In the genomic region with DNA sequence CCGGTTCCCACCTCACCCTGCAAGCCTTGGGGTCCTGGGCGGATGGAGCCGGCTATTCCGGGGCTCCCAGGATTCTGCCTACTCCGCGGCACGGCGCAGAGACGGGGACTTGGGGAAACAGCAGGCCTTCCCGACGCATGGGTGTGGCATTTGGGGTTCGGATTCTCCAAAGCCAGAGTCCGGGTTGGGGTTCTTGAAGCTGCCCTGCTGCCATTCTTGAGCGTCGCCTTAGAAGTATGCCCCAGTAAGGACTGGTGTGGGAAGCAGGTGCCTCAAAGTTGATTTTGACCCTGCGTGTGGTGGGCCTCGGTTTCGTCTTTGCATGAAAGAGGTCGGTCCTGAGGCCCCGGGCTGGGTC, we compare ENCODE assay signal across 8 cellular contexts. TPM values are rescaled to one million over a fixed set of nuclear protein-coding genes. Genes with fewer than 3 reads are reported as not detected.
DNase-seq lines count a peak whose midpoint lies in the region; ATAC-seq, FAIRE-seq and TF ChIP-seq lines count a peak whose summit lies in the region.

No MANE protein-coding gene starts in this region.

- no peaks in the 10 kb centered on the region for H3K9me3 Mint-ChIP-seq in activated CD8-positive, alpha-beta memory T cell treated with anti-CD3 and anti-CD28 coated beads, Interleukin-2, amount 10 ng/mL, durations not matched to agents 7 days and 5 days (ENCODE audit: low read depth)
- no peaks in the 10 kb centered on the region for H3K9me3 Mint-ChIP-seq in activated naive CD8-positive, alpha-beta T cell treated with anti-CD3 and anti-CD28 coated beads, Interleukin-2, amount 10 ng/mL, durations not matched to agents 7 days and 5 days

- in situ Hi-C loops in GM13976 (cut with MboI; ENCODE audit: low sequenced_read_pairs, unreplicated experiment) = no loop called here

- peaks cover 15 to 24% of the 10 kb centered on the region in 2 experiments for H3K36me3 ChIP-seq in keratinocyte (ENCODE audit: control insufficient read depth in 2 of 2, extremely low read depth in 1 of 2, insufficient read depth in 2 of 2, low read length in 2 of 2)

- peak; percentile 59 for DNase-seq in activated CD8-positive, alpha-beta memory T cell treated with anti-CD3 and anti-CD28 coated beads, Interleukin-2, amount 10 ng/mL, durations not matched to agents 7 days and 5 days
- no peak for DNase-seq in activated CD8-positive, alpha-beta memory T cell treated with anti-CD3 and anti-CD28 coated beads for 24 hours
- DNase-seq in activated naive CD8-positive, alpha-beta T cell treated with anti-CD3 and anti-CD28 coated beads, Interleukin-2, amount 10 ng/mL, durations not matched to agents 7 days and 5 days = peak; percentile 57
- DNase-seq in keratinocyte (ENCODE audit: low read depth, low spot score) = no peak
- no peak for DNase-seq in GM13976 (ENCODE audit: low spot score)
- no peak for DNase-seq in GDM1 (lab: John Stamatoyannopoulos, UW)
- no peak for DNase-seq in NCI-H748 (lab: John Stamatoyannopoulos, UW; ENCODE audit: unreplicated experiment)

- CTCF ChIA-PET in activated CD8-positive, alpha-beta memory T cell treated with anti-CD3 and anti-CD28 coated beads, Interleukin-2, amount 10 ng/mL, durations not matched to agents 7 days and 5 days (lab: Charles Lee) = interaction anchor here (0.7 to 5.1 kb wide), 6 partner anchors 10 to 325 kb away, joined by 3 to 57 read pairs (median 4); partner anchors contain the start of gene IBA57

- no peaks in the 10 kb centered on the region for H3K27me3 ChIP-seq in keratinocyte (ENCODE audit: control insufficient read depth, extremely low read depth, insufficient read depth, low read length)

- H3K4me3 ChIP-seq in keratinocyte (ENCODE audit: control insufficient read depth in 2 of 3, extremely low read depth in 1 of 3, insufficient read depth in 2 of 3, low read depth in 1 of 3, low read length in 3 of 3) = peak overlapping the region; percentile 84 to 96 (median 89)

- peak overlapping the region; percentile 82 for H3K27ac ChIP-seq in keratinocyte (ENCODE audit: control insufficient read depth, insufficient read depth, low read length)
- peak overlapping the region; percentile 88 for H3K27ac ChIP-seq in temporal lobe (ENCODE audit: low read depth, low read length)

- H3K9me1 ChIP-seq in keratinocyte (ENCODE audit: control insufficient read depth, extremely low read depth, insufficient read depth, low read length) = peaks cover 2% of the 10 kb centered on the region

- H3K27ac Mint-ChIP-seq in activated CD8-positive, alpha-beta memory T cell treated with anti-CD3 and anti-CD28 coated beads, Interleukin-2, amount 10 ng/mL, durations not matched to agents 7 days and 5 days = peak overlapping the region; percentile 99
- H3K27ac Mint-ChIP-seq in activated naive CD8-positive, alpha-beta T cell treated with anti-CD3 and anti-CD28 coated beads, Interleukin-2, amount 10 ng/mL, durations not matched to agents 7 days and 5 days = peak overlapping the region; percentile 98

- peak overlapping the region; percentile 86 for H3K9ac ChIP-seq in keratinocyte (ENCODE audit: control insufficient read depth, extremely low read depth, insufficient read depth, low read length)

- H3K4me2 ChIP-seq in keratinocyte (ENCODE audit: control insufficient read depth, extremely low read depth, insufficient read depth, low read depth, low read length) = peak overlapping the region; percentile 98

- TF ChIP-seq CTCF in keratinocyte (optimal IDR thresholded peaks at IDR 0.05 in 1 of 3, IDR thresholded peaks at IDR 0.05 in 1 of 3, conservative IDR thresholded peaks at IDR 0.05 in 1 of 3; ENCODE audit: extremely low read depth in 1 of 3, insufficient read depth in 2 of 3, low read length in 3 of 3) (no peak), GM13976 (IDR thresholded peaks at IDR 0.05; ENCODE audit: borderline replicate concordance, control extremely low read depth, extremely low read depth, insufficient read depth, missing control alignments) (no peak)

- ATAC-seq in activated CD8-positive, alpha-beta memory T cell treated with anti-CD3 and anti-CD28 coated beads, Interleukin-2, amount 10 ng/mL, durations not matched to agents 7 days and 5 days = no peak
- no peak for ATAC-seq in activated naive CD8-positive, alpha-beta T cell treated with anti-CD3 and anti-CD28 coated beads, Interleukin-2, amount 10 ng/mL, durations not matched to agents 7 days and 5 days (ENCODE audit: low read depth)

- H3K27me3 Mint-ChIP-seq in activated CD8-positive, alpha-beta memory T cell treated with anti-CD3 and anti-CD28 coated beads, Interleukin-2, amount 10 ng/mL, durations not matched to agents 7 days and 5 days = no peaks in the 10 kb centered on the region
- peaks cover 11% of the 10 kb centered on the region for H3K27me3 Mint-ChIP-seq in activated naive CD8-positive, alpha-beta T cell treated with anti-CD3 and anti-CD28 coated beads, Interleukin-2, amount 10 ng/mL, durations not matched to agents 7 days and 5 days

- H3K4me3 Mint-ChIP-seq in activated CD8-positive, alpha-beta memory T cell treated with anti-CD3 and anti-CD28 coated beads, Interleukin-2, amount 10 ng/mL, durations not matched to agents 7 days and 5 days = peak overlapping the region; percentile 98
- peak overlapping the region; percentile 96 for H3K4me3 Mint-ChIP-seq in activated naive CD8-positive, alpha-beta T cell treated with anti-CD3 and anti-CD28 coated beads, Interleukin-2, amount 10 ng/mL, durations not matched to agents 7 days and 5 days

- POLR2A ChIA-PET in activated naive CD8-positive, alpha-beta T cell treated with anti-CD3 and anti-CD28 coated beads, Interleukin-2, amount 10 ng/mL, durations not matched to agents 7 days and 5 days (lab: Charles Lee) = interaction anchor here (0.5 to 6.2 kb wide), 16 partner anchors 11 to 374 kb away, joined by 3 to 62 read pairs (median 4); partner anchors contain the start of genes IBA57, MRPL55 and TRIM11

- FAIRE-seq in keratinocyte (lab: Jason Lieb, UNC) = no peak

- H3K4me1 Mint-ChIP-seq in activated CD8-positive, alpha-beta memory T cell treated with anti-CD3 and anti-CD28 coated beads, Interleukin-2, amount 10 ng/mL, durations not matched to agents 7 days and 5 days = peaks cover 48% of the 10 kb centered on the region
- H3K4me1 Mint-ChIP-seq in activated naive CD8-positive, alpha-beta T cell treated with anti-CD3 and anti-CD28 coated beads, Interleukin-2, amount 10 ng/mL, durations not matched to agents 7 days and 5 days = peaks cover 39% of the 10 kb centered on the region

- H2AFZ ChIP-seq in keratinocyte (ENCODE audit: control insufficient read depth, low read length) = no peak overlapping the region

- dilution Hi-C loops in keratinocyte (cut with MboI; ENCODE audit: extremely low pct_ligation_motif_present, low sequenced_read_pairs) = no loop called here

- H3K9me3 ChIP-seq in keratinocyte (ENCODE audit: control insufficient read depth, low read depth, low read length) = no peaks in the 10 kb centered on the region

- peaks cover 23% of the 10 kb centered on the region for H4K20me1 ChIP-seq in keratinocyte (ENCODE audit: control insufficient read depth, extremely low read depth, insufficient read depth, low read length)

- peaks cover 35% of the 10 kb centered on the region for H3K4me1 ChIP-seq in keratinocyte (ENCODE audit: control insufficient read depth, extremely low read depth, insufficient read depth, low read length)

- H3K36me3 Mint-ChIP-seq in activated CD8-positive, alpha-beta memory T cell treated with anti-CD3 and anti-CD28 coated beads, Interleukin-2, amount 10 ng/mL, durations not matched to agents 7 days and 5 days = peaks cover 21% of the 10 kb centered on the region
- peaks cover 11% of the 10 kb centered on the region for H3K36me3 Mint-ChIP-seq in activated naive CD8-positive, alpha-beta T cell treated with anti-CD3 and anti-CD28 coated beads, Interleukin-2, amount 10 ng/mL, durations not matched to agents 7 days and 5 days

- peaks cover 56% of the 10 kb centered on the region for H3K79me2 ChIP-seq in keratinocyte (ENCODE audit: control insufficient read depth, insufficient read depth, low read length)

RNA-seq across cellular contexts. Expression of gene GUK1, which starts 0.6 kb away (rescaled TPM):
- 100 to 1,000 TPM; 262 to 325 TPM for total RNA-seq in activated CD8-positive, alpha-beta memory T cell treated with anti-CD3 and anti-CD28 coated beads, Interleukin-2, amount 10 ng/mL, durations not matched to agents 7 days and 5 days
- total RNA-seq in activated naive CD8-positive, alpha-beta T cell treated with anti-CD3 and anti-CD28 coated beads, Interleukin-2, amount 10 ng/mL, durations not matched to agents 7 days and 5 days = 100 to 1,000 TPM; 289 to 327 TPM
- 412 to 877 TPM (median 450 TPM) in 3 replicates for polyA plus RNA-seq in keratinocyte
- polyA plus RNA-seq in keratinocyte (2011; ENCODE audit: low read depth) = 259 TPM
- polyA plus RNA-seq in keratinocyte (2011; cell fraction: cytosol; rRNA removed) = 279 and 743 TPM in 2 replicates
- 254 and 303 TPM in 2 replicates for polyA plus RNA-seq in keratinocyte (2011; cell fraction: nucleus; rRNA removed)
- polyA plus RNA-seq in keratinocyte (2012; ENCODE audit: low replicate concordance) = 421 and 447 TPM in 2 replicates
- 198 to 329 TPM (median 216 TPM) in 3 replicates for polyA minus RNA-seq in keratinocyte
- polyA minus RNA-seq in keratinocyte (2011; cell fraction: cytosol; rRNA and poly(A)+ RNA removed) = 557 TPM
- polyA minus RNA-seq in keratinocyte (2011; cell fraction: nucleus; rRNA and poly(A)+ RNA removed) = 106 and 141 TPM in 2 replicates
- 109 TPM for total RNA-seq in temporal lobe

RNA-seq across cellular contexts. Expression of gene GJC2, which starts 9.0 kb away (rescaled TPM):
- 1 to 10 TPM; 1.1 to 1.8 TPM for total RNA-seq in activated CD8-positive, alpha-beta memory T cell treated with anti-CD3 and anti-CD28 coated beads, Interleukin-2, amount 10 ng/mL, durations not matched to agents 7 days and 5 days
- 1 to 10 TPM; 6.2 to 7.7 TPM for total RNA-seq in activated naive CD8-positive, alpha-beta T cell treated with anti-CD3 and anti-CD28 coated beads, Interleukin-2, amount 10 ng/mL, durations not matched to agents 7 days and 5 days
- 0.37 to 0.63 TPM (median 0.58 TPM) in 3 replicates for polyA plus RNA-seq in keratinocyte
- 0.39 TPM for polyA plus RNA-seq in keratinocyte (2011; ENCODE audit: low read depth)
- polyA plus RNA-seq in keratinocyte (2011; cell fraction: cytosol; rRNA removed) = 0.17 and 0.52 TPM in 2 replicates
- polyA plus RNA-seq in keratinocyte (2011; cell fraction: nucleus; rRNA removed) = 0.56 and 0.79 TPM in 2 replicates
- 0.73 and 0.81 TPM in 2 replicates for polyA plus RNA-seq in keratinocyte (2012; ENCODE audit: low replicate concordance)
- 0.33 to 0.52 TPM (median 0.51 TPM) in 3 replicates for polyA minus RNA-seq in keratinocyte
- polyA minus RNA-seq in keratinocyte (2011; cell fraction: cytosol; rRNA and poly(A)+ RNA removed) = 2.9 TPM
- 0.31 and 1.1 TPM in 2 replicates for polyA minus RNA-seq in keratinocyte (2011; cell fraction: nucleus; rRNA and poly(A)+ RNA removed)
- 0.74 TPM for total RNA-seq in temporal lobe

RNA-seq across cellular contexts. Expression of gene IBA57, which starts 24.9 kb away (rescaled TPM):
- 1 to 10 TPM; 6.8 to 8.5 TPM for total RNA-seq in activated CD8-positive, alpha-beta memory T cell treated with anti-CD3 and anti-CD28 coated beads, Interleukin-2, amount 10 ng/mL, durations not matched to agents 7 days and 5 days
- 10 to 100 TPM in 1 of 2 experiments, 1 to 10 TPM in 1; 9.7 to 12.2 TPM for total RNA-seq in activated naive CD8-positive, alpha-beta T cell treated with anti-CD3 and anti-CD28 coated beads, Interleukin-2, amount 10 ng/mL, durations not matched to agents 7 days and 5 days
- polyA plus RNA-seq in keratinocyte = 1.5 to 3.4 TPM (median 2.8 TPM) in 3 replicates
- polyA plus RNA-seq in keratinocyte (2011; ENCODE audit: low read depth) = 0.85 TPM
- 1.3 and 2.7 TPM in 2 replicates for polyA plus RNA-seq in keratinocyte (2011; cell fraction: cytosol; rRNA removed)
- polyA plus RNA-seq in keratinocyte (2011; cell fraction: nucleus; rRNA removed) = 3.7 and 5.4 TPM in 2 replicates
- polyA plus RNA-seq in keratinocyte (2012; ENCODE audit: low replicate concordance) = 1.3 and 3.6 TPM in 2 replicates
- 1.6 to 3.0 TPM (median 1.9 TPM) in 3 replicates for polyA minus RNA-seq in keratinocyte
- polyA minus RNA-seq in keratinocyte (2011; cell fraction: cytosol; rRNA and poly(A)+ RNA removed) = 1.9 TPM
- 3.6 and 3.9 TPM in 2 replicates for polyA minus RNA-seq in keratinocyte (2011; cell fraction: nucleus; rRNA and poly(A)+ RNA removed)
- 4.2 TPM for total RNA-seq in temporal lobe

RNA-seq across cellular contexts. Expression of gene MRPL55, which starts 31.6 kb away (rescaled TPM):
- 10 to 100 TPM; 51.9 to 56.4 TPM for total RNA-seq in activated CD8-positive, alpha-beta memory T cell treated with anti-CD3 and anti-CD28 coated beads, Interleukin-2, amount 10 ng/mL, durations not matched to agents 7 days and 5 days
- total RNA-seq in activated naive CD8-positive, alpha-beta T cell treated with anti-CD3 and anti-CD28 coated beads, Interleukin-2, amount 10 ng/mL, durations not matched to agents 7 days and 5 days = 10 to 100 TPM; 53.6 to 53.7 TPM
- polyA plus RNA-seq in keratinocyte = 28.4 to 53.7 TPM (median 49.3 TPM) in 3 replicates
- 23.9 TPM for polyA plus RNA-seq in keratinocyte (2011; ENCODE audit: low read depth)
- 22.0 and 52.1 TPM in 2 replicates for polyA plus RNA-seq in keratinocyte (2011; cell fraction: cytosol; rRNA removed)
- polyA plus RNA-seq in keratinocyte (2011; cell fraction: nucleus; rRNA removed) = 47.4 and 62.3 TPM in 2 replicates
- polyA plus RNA-seq in keratinocyte (2012; ENCODE audit: low replicate concordance) = 34.4 and 51.8 TPM in 2 replicates
- 19.2 to 36.3 TPM (median 26.1 TPM) in 3 replicates for polyA minus RNA-seq in keratinocyte
- polyA minus RNA-seq in keratinocyte (2011; cell fraction: cytosol; rRNA and poly(A)+ RNA removed) = 48.9 TPM
- polyA minus RNA-seq in keratinocyte (2011; cell fraction: nucleus; rRNA and poly(A)+ RNA removed) = 9.9 and 18.3 TPM in 2 replicates
- total RNA-seq in temporal lobe = 66.4 TPM

RNA-seq across cellular contexts. Expression of gene C1orf35, which starts 37.6 kb away (rescaled TPM):
- 10 to 100 TPM; 24.1 to 27.0 TPM for total RNA-seq in activated CD8-positive, alpha-beta memory T cell treated with anti-CD3 and anti-CD28 coated beads, Interleukin-2, amount 10 ng/mL, durations not matched to agents 7 days and 5 days
- 10 to 100 TPM; 25.2 to 29.2 TPM for total RNA-seq in activated naive CD8-positive, alpha-beta T cell treated with anti-CD3 and anti-CD28 coated beads, Interleukin-2, amount 10 ng/mL, durations not matched to agents 7 days and 5 days
- 8.2 to 11.9 TPM (median 10.0 TPM) in 3 replicates for polyA plus RNA-seq in keratinocyte
- polyA plus RNA-seq in keratinocyte (2011; ENCODE audit: low read depth) = 8.0 TPM
- polyA plus RNA-seq in keratinocyte (2011; cell fraction: cytosol; rRNA removed) = 4.4 and 10.2 TPM in 2 replicates
- 21.2 and 27.6 TPM in 2 replicates for polyA plus RNA-seq in keratinocyte (2011; cell fraction: nucleus; rRNA removed)
- 12.5 and 16.4 TPM in 2 replicates for polyA plus RNA-seq in keratinocyte (2012; ENCODE audit: low replicate concordance)
- 0.99 to 7.7 TPM (median 1.2 TPM) in 3 replicates for polyA minus RNA-seq in keratinocyte
- polyA minus RNA-seq in keratinocyte (2011; cell fraction: cytosol; rRNA and poly(A)+ RNA removed) = 7.7 TPM
- polyA minus RNA-seq in keratinocyte (2011; cell fraction: nucleus; rRNA and poly(A)+ RNA removed) = 2.4 and 2.8 TPM in 2 replicates
- total RNA-seq in temporal lobe = 5.4 TPM

Comparison
In these comparisons a context has a peak if more than half of its experiments do, and no peak if none do; other contexts are left out.
1. DNase-seq: peak in activated CD8-positive, alpha-beta memory T cell treated with anti-CD3 and anti-CD28 coated beads, Interleukin-2, amount 10 ng/mL, durations not matched to agents 7 days and 5 days (single experiment) and activated naive CD8-positive, alpha-beta T cell treated with anti-CD3 and anti-CD28 coated beads, Interleukin-2, amount 10 ng/mL, durations not matched to agents 7 days and 5 days (single experiment); none in activated CD8-positive, alpha-beta memory T cell treated with anti-CD3 and anti-CD28 coated beads for 24 hours (single experiment), keratinocyte (single experiment), GM13976 (single experiment), GDM1 (single experiment) and NCI-H748 (single experiment).